Comparison of ENCODE assay signal across 21 cellular contexts in genomic region chr12:128586630-128587029, GRCh38.
"Had no signal": no experiment of that assay in that cellular context is flagged by ENCODE, and none has a peak within 500 bp of the region (broad histone marks: within the 10 kb centered on the region; RNA-seq: fewer than 3 reads in every experiment).

No MANE protein-coding gene starts in this region.

- H3K4me1 ChIP-seq: colonic mucosa, heart left ventricle, psoas muscle, right lobe of liver, stomach, testis had no signal

- H3K36me3 ChIP-seq: colonic mucosa, gastroesophageal sphincter, heart left ventricle, right lobe of liver, stomach had no signal

- ATAC-seq: activated CD8-positive, alpha-beta T cell treated with anti-CD3 and anti-CD28 coated beads for 36 hours; esophagus mucosa; gastroesophageal sphincter; heart left ventricle; left ventricle myocardium superior; psoas muscle; right lobe of liver; WTC11 had no signal

- H3K27me3 ChIP-seq: colonic mucosa, gastroesophageal sphincter, heart left ventricle, right lobe of liver, stomach, testis had no signal

- H3K9me3 ChIP-seq: colonic mucosa, gastroesophageal sphincter, psoas muscle, right lobe of liver, testis had no signal

- H3K27ac ChIP-seq: colonic mucosa, gastroesophageal sphincter, heart left ventricle, psoas muscle, right lobe of liver, stomach, testis had no signal

- H3K4me3 ChIP-seq: colonic mucosa, gastroesophageal sphincter, heart left ventricle, psoas muscle, right lobe of liver, stomach, testis had no signal

- DNase-seq: activated CD4-positive, alpha-beta T cell treated with anti-CD3 and anti-CD28 coated beads for 4 hours; activated CD8-positive, alpha-beta T cell treated with anti-CD3 and anti-CD28 coated beads for 36 hours; activated naive CD4-positive, alpha-beta T cell treated with anti-CD3 and anti-CD28 coated beads for 36 hours; activated T-cell treated with anti-CD3 and anti-CD28 coated beads, Interleukin-2, amount 50 U/mL, for 24 hours; caudate nucleus; colonic mucosa; heart left ventricle; immature natural killer cell; kidney glomerular epithelial cell; left ventricle myocardium superior; naive B cell; psoas muscle; right lobe of liver; small intestine; stimulated activated CD4-positive, alpha-beta T cell treated with anti-CD3 and anti-CD28 coated beads, Interleukin-15, amount 100 ng/mL, for 24 hours; stimulated activated CD4-positive, alpha-beta T cell treated with anti-CD3 and anti-CD28 coated beads, Interleukin-4, amount 100 ng/mL, for 1 hour; stomach; testis had no signal
